Comparison of ENCODE assay signal across 35 cellular contexts in the genomic region with DNA sequence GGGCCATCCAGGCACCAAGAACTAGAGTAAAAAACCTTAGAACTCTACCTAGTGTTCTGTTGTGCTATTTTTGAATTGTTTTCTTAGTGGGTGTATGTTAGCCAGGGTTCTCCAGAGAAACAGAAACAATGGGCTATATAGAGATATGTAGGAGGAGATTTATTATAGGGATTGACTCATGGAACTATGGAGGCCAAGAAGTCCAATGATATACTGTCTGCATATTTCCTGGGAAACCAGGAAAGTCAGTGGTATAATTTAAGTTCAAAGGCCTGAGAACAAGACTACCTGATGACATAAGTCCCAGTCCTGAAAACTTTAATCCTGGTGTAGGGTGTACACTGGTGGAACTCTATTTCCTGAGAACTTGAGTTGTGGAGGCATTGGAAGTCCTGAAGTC.
"Had no signal": no experiment of that assay in that cellular context is flagged by ENCODE, and none has a peak within 500 bp of the region (broad histone marks: within the 10 kb centered on the region; RNA-seq: fewer than 3 reads in every experiment).

No MANE protein-coding gene starts in this region.

- H3K27me3 ChIP-seq: MG63 had no signal

- H3K9ac ChIP-seq: KMS-11 had no signal

- H3K27ac ChIP-seq: KMS-11 had no signal

- H3K36me3 ChIP-seq: MG63 had no signal

- H3K4me3 ChIP-seq: MG63 had no signal

- DNase-seq: Karpas-422, Kasumi-1, KBM-7, KG1, MG63, MM.1S, MV-4-11, NCI-H1048, NCI-H1092, NCI-H1092 treated with DMSO at 0.1 percent for 48 hours, NCI-H1105, NCI-H1105 treated with DMSO at 0.1 percent for 48 hours, NCI-H1417, NCI-H1417 treated with DMSO at 0.1 percent for 48 hours, NCI-H1436, NCI-H1436 treated with DMSO at 0.1 percent for 48 hours, NCI-H146, NCI-H1694, NCI-H1694 treated with DMSO at 0.1 percent for 48 hours, NCI-H187, NCI-H187 treated with DMSO at 0.1 percent for 48 hours, NCI-H1930, NCI-H2029, NCI-H2029 treated with DMSO at 0.1 percent for 48 hours, NCI-H2081, NCI-H2081 treated with DMSO at 0.1 percent for 48 hours, NCI-H2107, NCI-H2171, NCI-H2171 treated with DMSO at 0.1 percent for 48 hours, NCI-H2227 treated with DMSO at 0.1 percent for 48 hours, NCI-H226, NCI-H345, NCI-H446, NCI-H446 treated with DMSO at 0.1 percent for 48 hours had no signal

- H3K9me3 ChIP-seq: MG63 had no signal
